ENCODE assay signal across 14 cellular contexts in genomic region chr20:41309817-41310216, GRCh38. TPM values are rescaled to one million over a fixed set of nuclear protein-coding genes. Genes with fewer than 3 reads are reported as not detected.
DNase-seq lines count a peak whose midpoint lies in the region; ATAC-seq, FAIRE-seq and TF ChIP-seq lines count a peak whose summit lies in the region.
"Had no signal": no experiment of that assay in that cellular context is flagged by ENCODE, and none has a peak within 500 bp of the region (broad histone marks: within the 10 kb centered on the region; RNA-seq: fewer than 3 reads in every experiment).

No MANE protein-coding gene starts in this region.

- H3K36me3 ChIP-seq in ACC112 (ENCODE audit: insufficient read depth, low read length) (peaks cover 11% of the 10 kb centered on the region; the same call in 1 of the 2 replicates), IMR-90 (ENCODE audit: control insufficient read depth, insufficient read depth, low read length) (no peaks in the 10 kb centered on the region), keratinocyte (ENCODE audit: control insufficient read depth in 2 of 2, extremely low read depth in 1 of 2, insufficient read depth in 2 of 2, low read length in 2 of 2) (no peaks in the 10 kb centered on the region)

- no peak for TF ChIP-seq CTCF in IMR-90 (conservative IDR thresholded peaks at IDR 0.05; ENCODE audit: low read depth, low read length)
- no peak for TF ChIP-seq CTCF in brain (conservative IDR thresholded peaks at IDR 0.05)
- TF ChIP-seq CTCF in keratinocyte (optimal IDR thresholded peaks at IDR 0.05 in 1 of 3, IDR thresholded peaks at IDR 0.05 in 1 of 3, conservative IDR thresholded peaks at IDR 0.05 in 1 of 3; ENCODE audit: extremely low read depth in 1 of 3, insufficient read depth in 2 of 3, low read length in 3 of 3), result no peak

- no peak for TF ChIP-seq RAD21 in IMR-90 (IDR thresholded peaks at IDR 0.05; ENCODE audit: low read length)

- peak overlapping the region in 1 of 2 experiments; percentile 36; a peak in 1 of 4 replicates for H4K8ac ChIP-seq in IMR-90 (ENCODE audit: low read depth in 2 of 2, low read length in 2 of 2)

- intact Hi-C loops in IMR-90 (cut with micrococcal nuclease), result no loop called here

- ATAC-seq in IMR-90 (ENCODE audit: low read depth) (peak; percentile 60; the same call in 1 of the 2 replicates), HG02571 (IDR thresholded peaks at IDR 0.05; ENCODE audit: unreplicated experiment) (no peak), GM19328 (IDR thresholded peaks at IDR 0.05; ENCODE audit: unreplicated experiment) (no peak)

- no peak overlapping the region for H3K56ac ChIP-seq in IMR-90 (ENCODE audit: extremely low read depth, insufficient read depth, low read length)

- no peak overlapping the region for H3K9ac ChIP-seq in IMR-90 (ENCODE audit: low read depth, low read length)
- no peak overlapping the region for H3K9ac ChIP-seq in keratinocyte (ENCODE audit: control insufficient read depth, extremely low read depth, insufficient read depth, low read length)

- WGBS in IMR-90 (ENCODE audit: extremely low coverage in 2 of 2, insufficient read length in 1 of 2), 2 experiments, result 0% methylated on average over 1 of the region's 2 CpGs; no CpG with 5 or more reads in 1 of the 2 experiments

- H3K79me2 ChIP-seq in ACC112 (ENCODE audit: control insufficient read depth, insufficient read depth, low read length, unreplicated experiment) (peaks cover 82% of the 10 kb centered on the region), keratinocyte (ENCODE audit: control insufficient read depth, insufficient read depth, low read length) (peaks cover 54% of the 10 kb centered on the region)

- no peak overlapping the region for H3K4me3 ChIP-seq in ACC112 (ENCODE audit: low read depth, low read length)
- H3K4me3 ChIP-seq in IMR-90 (ENCODE audit: insufficient read depth, low read depth, low read length), result no peak overlapping the region
- no peak overlapping the region for H3K4me3 ChIP-seq in keratinocyte (ENCODE audit: control insufficient read depth in 2 of 3, extremely low read depth in 1 of 3, insufficient read depth in 2 of 3, low read depth in 1 of 3, low read length in 3 of 3)
- H3K4me3 ChIP-seq: testis had no signal

- H3K27ac ChIP-seq in ACC112 (ENCODE audit: low read depth, low read length) (peak overlapping the region; percentile 88), IMR-90 (ENCODE audit: insufficient read depth, low read length) (no peak overlapping the region), keratinocyte (ENCODE audit: control insufficient read depth, insufficient read depth, low read length) (peak overlapping the region; percentile 5)
- H3K27ac ChIP-seq: testis had no signal

- H3K4me1 Mint-ChIP-seq in brain, result peaks cover 36% of the 10 kb centered on the region

- no TSS peak for BruUV-seq in IMR-90 (replicated peaks; lab: Mats Ljungman, UMichigan)

- dilution Hi-C loops in IMR-90 (cut with HindIII; ENCODE audit: low sequenced_read_pairs, unreplicated experiment), result no loop called here
- dilution Hi-C loops in keratinocyte (cut with MboI; ENCODE audit: extremely low pct_ligation_motif_present, low sequenced_read_pairs), result no loop called here

- H3K23ac ChIP-seq in IMR-90 (ENCODE audit: low read depth, low read length), result peak overlapping the region; percentile 70; the same call in 1 of the 2 replicates

- peak overlapping the region; percentile 78 for H2BK5ac ChIP-seq in IMR-90 (ENCODE audit: low read depth, low read length, poor library complexity, severe bottlenecking)

- H3K4ac ChIP-seq in IMR-90 (ENCODE audit: low read depth, low read length), result peak overlapping the region; percentile 30; the same call in 1 of the 2 replicates

- peaks cover 5% of the 10 kb centered on the region for H3K36me3 Mint-ChIP-seq in brain
- H3K36me3 Mint-ChIP-seq: mesothelial cell of epicardium had no signal

- peaks cover 19% of the 10 kb centered on the region for H3K9me1 ChIP-seq in IMR-90 (ENCODE audit: insufficient read depth, low read length)
- no peaks in the 10 kb centered on the region for H3K9me1 ChIP-seq in keratinocyte (ENCODE audit: control insufficient read depth, extremely low read depth, insufficient read depth, low read length)

- no peak for TF ChIP-seq POLR2A in IMR-90 (IDR thresholded peaks at IDR 0.05; ENCODE audit: low read depth, low read length)

- H2BK15ac ChIP-seq in IMR-90 (ENCODE audit: low read depth, low read length), result peak overlapping the region; percentile 4; the same call in 1 of the 3 replicates

- peak overlapping the region; percentile 18; the same call in 1 of the 2 replicates for H3K18ac ChIP-seq in IMR-90 (ENCODE audit: low read depth, low read length)

- no peaks in the 10 kb centered on the region for H3K9me3 Mint-ChIP-seq in brain
- H3K9me3 Mint-ChIP-seq: activated B cell treated with CpG ODN at 0.5 μM for 24 hours, mesothelial cell of epicardium had no signal

- H3K27me3 Mint-ChIP-seq in brain, result no peaks in the 10 kb centered on the region
- H3K27me3 Mint-ChIP-seq: activated B cell treated with CpG ODN at 0.5 μM for 24 hours had no signal

- POLR2A ChIA-PET in IMR-90 (lab: Charles Lee; ENCODE audit: unreplicated experiment), result no interaction called here

- CTCF ChIA-PET in IMR-90 (lab: Yijun Ruan, JAX), result interaction anchor here (0.5 to 1.0 kb wide), 2 partner anchors 29 to 41 kb away, joined by 4 to 5 read pairs; no protein-coding TSS in a partner anchor

- peak; percentile 86 for FAIRE-seq in keratinocyte (lab: Jason Lieb, UNC)
- FAIRE-seq: colon had no signal

- H2AK5ac ChIP-seq in IMR-90 (ENCODE audit: low read depth, low read length), result peak overlapping the region; percentile 59; the same call in 1 of the 2 replicates

- no peak overlapping the region for H4K91ac ChIP-seq in IMR-90 (ENCODE audit: insufficient read depth, low read depth, low read length)

- DNase-seq in IMR-90 (peak; percentile 85), keratinocyte (ENCODE audit: low read depth, low spot score) (no peak), NCI-H146 treated with DMSO at 0.1 percent for 48 hours (lab: John Stamatoyannopoulos, UW; ENCODE audit: unreplicated experiment) (no peak)
- DNase-seq in activated CD4-positive, alpha-beta T cell treated with anti-CD3 and anti-CD28 coated beads, Interleukin-2, amount 50 U/mL, for 48 hours, result no peak
- DNase-seq: activated B cell treated with CpG ODN at 0.5 μM for 24 hours; activated T-cell treated with anti-CD3 and anti-CD28 coated beads, Interleukin-2, amount 50 U/mL, for 1 hour; AML-193; testis had no signal

- H2BK120ac ChIP-seq in IMR-90 (ENCODE audit: low read depth, low read length), result no peak overlapping the region; the same call in 1 of the 2 replicates

- H3K9me3 ChIP-seq in IMR-90 (ENCODE audit: control insufficient read depth, insufficient read depth, low read length) (no peaks in the 10 kb centered on the region), keratinocyte (ENCODE audit: control insufficient read depth, low read depth, low read length) (no peaks in the 10 kb centered on the region)
- H3K9me3 ChIP-seq: testis had no signal

- peak overlapping the region; percentile 72 for H3K14ac ChIP-seq in IMR-90 (replicated peaks; ENCODE audit: low read depth, low read length)

- H4K20me1 ChIP-seq in IMR-90 (ENCODE audit: insufficient read depth, low read length), result peaks cover 40% of the 10 kb centered on the region; the same call in 1 of the 2 replicates
- H4K20me1 ChIP-seq in keratinocyte (ENCODE audit: control insufficient read depth, extremely low read depth, insufficient read depth, low read length), result no peaks in the 10 kb centered on the region

- H2AK9ac ChIP-seq in IMR-90 (replicated peaks; ENCODE audit: low read depth, low read length, poor library complexity), result peak overlapping the region; percentile 3

- H2AFZ ChIP-seq in ACC112 (ENCODE audit: low read length, unreplicated experiment) (no peak overlapping the region), IMR-90 (replicated peaks; ENCODE audit: low read length, poor library complexity) (no peak overlapping the region), keratinocyte (ENCODE audit: control insufficient read depth, low read length) (no peak overlapping the region)

- peak overlapping the region in 1 of 5 experiments; percentile 9 for H3K4me3 Mint-ChIP-seq in brain
- H3K4me3 Mint-ChIP-seq: activated B cell treated with CpG ODN at 0.5 μM for 24 hours, mesothelial cell of epicardium had no signal

- peak overlapping the region; percentile 76; the same call in 1 of the 2 replicates for H2BK20ac ChIP-seq in IMR-90 (ENCODE audit: low read depth, low read length)

- H4K5ac ChIP-seq in IMR-90 (ENCODE audit: low read depth, low read length), result no peak overlapping the region

- no peaks in the 10 kb centered on the region for H3K27me3 ChIP-seq in ACC112 (ENCODE audit: insufficient read depth, low read length)
- H3K27me3 ChIP-seq in IMR-90 (ENCODE audit: control insufficient read depth, insufficient read depth, low read length), result no peaks in the 10 kb centered on the region
- no peaks in the 10 kb centered on the region for H3K27me3 ChIP-seq in keratinocyte (ENCODE audit: control insufficient read depth, extremely low read depth, insufficient read depth, low read length)
- H3K27me3 ChIP-seq: testis had no signal

- peak overlapping the region in 3 of 5 experiments; percentile 28 to 91 (median 45) for H3K27ac Mint-ChIP-seq in brain
- H3K27ac Mint-ChIP-seq: activated B cell treated with CpG ODN at 0.5 μM for 24 hours, mesothelial cell of epicardium had no signal

- peaks cover 35 to 70% of the 10 kb centered on the region in 2 experiments for H3K79me1 ChIP-seq in IMR-90 (ENCODE audit: low read depth in 1 of 2, low read length in 2 of 2)

- in situ Hi-C loops in IMR-90 (cut with MboI; ENCODE audit: low sequenced_read_pairs), result no loop called here

- H3K4me2 ChIP-seq in IMR-90 (ENCODE audit: low read depth, low read length) (peak overlapping the region; percentile 12; the same call in 1 of the 2 replicates), keratinocyte (ENCODE audit: control insufficient read depth, extremely low read depth, insufficient read depth, low read depth, low read length) (no peak overlapping the region)

- H3K4me1 ChIP-seq in ACC112 (ENCODE audit: control insufficient read depth, insufficient read depth, low read length, unreplicated experiment) (peaks cover 38% of the 10 kb centered on the region), IMR-90 (ENCODE audit: control insufficient read depth, insufficient read depth, low read length) (peaks cover 15% of the 10 kb centered on the region), keratinocyte (ENCODE audit: control insufficient read depth, extremely low read depth, insufficient read depth, low read length) (peaks cover 22% of the 10 kb centered on the region)
- H3K4me1 ChIP-seq: testis had no signal

RNA-seq across cellular contexts. Expression of gene ZHX3, which starts 7.7 kb away (rescaled TPM):
- total RNA-seq in IMR-90 (2012; rRNA removed), result 28.0 and 28.3 TPM in 2 replicates
- polyA plus RNA-seq in IMR-90 (2012; rRNA removed) (22.0 and 25.0 TPM in 2 replicates), brain (ENCODE audit: insufficient read depth, low read depth, low replicate concordance) (27.8 TPM), keratinocyte (12.6 to 19.6 TPM (median 16.5 TPM) in 3 replicates)
- 11.2 and 16.4 TPM in 2 replicates for polyA plus RNA-seq in IMR-90 (2012; cell fraction: cytosol; rRNA removed)
- 13.8 and 21.1 TPM in 2 replicates for polyA plus RNA-seq in IMR-90 (2012; cell fraction: nucleus; rRNA removed; ENCODE audit: low replicate concordance)
- 7.5 TPM for polyA plus RNA-seq in keratinocyte (2011; ENCODE audit: low read depth)
- 17.2 and 21.0 TPM in 2 replicates for polyA plus RNA-seq in keratinocyte (2011; cell fraction: cytosol; rRNA removed)
- polyA plus RNA-seq in keratinocyte (2011; cell fraction: nucleus; rRNA removed), result 30.8 and 35.5 TPM in 2 replicates
- polyA plus RNA-seq in keratinocyte (2012; ENCODE audit: low replicate concordance), result 6.7 and 16.3 TPM in 2 replicates
- polyA minus RNA-seq in keratinocyte, result 33.7 to 81.9 TPM (median 44.3 TPM) in 3 replicates
- polyA minus RNA-seq in keratinocyte (2011; cell fraction: cytosol; rRNA and poly(A)+ RNA removed), result 21.5 TPM
- polyA minus RNA-seq in keratinocyte (2011; cell fraction: nucleus; rRNA and poly(A)+ RNA removed), result 14.6 and 35.0 TPM in 2 replicates

RNA-seq across cellular contexts. Expression of gene LPIN3, which starts 30.8 kb away (rescaled TPM):
- 1.7 and 2.3 TPM in 2 replicates for total RNA-seq in IMR-90 (2012; rRNA removed)
- 6.1 and 8.3 TPM in 2 replicates for polyA plus RNA-seq in IMR-90 (2012; rRNA removed)
- 1.7 and 3.0 TPM in 2 replicates for polyA plus RNA-seq in IMR-90 (2012; cell fraction: cytosol; rRNA removed)
- polyA plus RNA-seq in IMR-90 (2012; cell fraction: nucleus; rRNA removed; ENCODE audit: low replicate concordance), result 52.7 and 87.4 TPM in 2 replicates
- polyA plus RNA-seq in brain (ENCODE audit: insufficient read depth, low read depth, low replicate concordance), result 0.25 TPM
- polyA plus RNA-seq in keratinocyte, result 15.6 to 32.4 TPM (median 18.1 TPM) in 3 replicates
- 6.8 TPM for polyA plus RNA-seq in keratinocyte (2011; ENCODE audit: low read depth)
- 5.0 and 6.8 TPM in 2 replicates for polyA plus RNA-seq in keratinocyte (2011; cell fraction: cytosol; rRNA removed)
- polyA plus RNA-seq in keratinocyte (2011; cell fraction: nucleus; rRNA removed), result 99.7 and 132 TPM in 2 replicates
- polyA plus RNA-seq in keratinocyte (2012; ENCODE audit: low replicate concordance), result 12.8 and 16.4 TPM in 2 replicates
- polyA minus RNA-seq in keratinocyte, result 24.5 to 32.6 TPM (median 26.3 TPM) in 3 replicates
- polyA minus RNA-seq in keratinocyte (2011; cell fraction: cytosol; rRNA and poly(A)+ RNA removed), result 6.7 TPM
- 30.2 and 32.1 TPM in 2 replicates for polyA minus RNA-seq in keratinocyte (2011; cell fraction: nucleus; rRNA and poly(A)+ RNA removed)

RNA-seq across cellular contexts. Expression of gene EMILIN3, which starts 56.8 kb away (rescaled TPM):
- under 0.01 TPM in 2 replicates for total RNA-seq in IMR-90 (2012; rRNA removed)
- polyA plus RNA-seq in IMR-90 (2012; rRNA removed) (0.07 and 0.16 TPM in 2 replicates), brain (ENCODE audit: insufficient read depth, low read depth, low replicate concordance) (18.6 TPM), keratinocyte (not detected in 3 replicates)
- 0.04 and 0.15 TPM in 2 replicates for polyA plus RNA-seq in IMR-90 (2012; cell fraction: cytosol; rRNA removed)
- 0.02 and 0.10 TPM in 2 replicates for polyA plus RNA-seq in IMR-90 (2012; cell fraction: nucleus; rRNA removed; ENCODE audit: low replicate concordance)
- polyA plus RNA-seq in keratinocyte (2011; ENCODE audit: low read depth), result not detected
- not detected in 2 replicates for polyA plus RNA-seq in keratinocyte (2011; cell fraction: cytosol; rRNA removed)
- not detected in 2 replicates for polyA plus RNA-seq in keratinocyte (2011; cell fraction: nucleus; rRNA removed)
- polyA plus RNA-seq in keratinocyte (2012; ENCODE audit: low replicate concordance), result 0.07 TPM in 1 of 2 replicates, not detected in the other
- not detected in 3 replicates for polyA minus RNA-seq in keratinocyte
- polyA minus RNA-seq in keratinocyte (2011; cell fraction: cytosol; rRNA and poly(A)+ RNA removed), result not detected
- not detected in 2 replicates for polyA minus RNA-seq in keratinocyte (2011; cell fraction: nucleus; rRNA and poly(A)+ RNA removed)
- total RNA-seq: activated B cell treated with CpG ODN at 0.5 μM for 24 hours had no signal

Comparison
In these comparisons a context has a peak if more than half of its experiments do, and no peak if none do; other contexts are left out.
1. RNA of gene EMILIN3, which starts 56.8 kb away (polyA plus RNA-seq): 18.6 TPM in brain (single experiment); 0.02 to 0.16 TPM in IMR-90 and 0.07 TPM in keratinocyte; every median in the first group is over 10 times any median in the second.